ENCODE assay signal across 8 cellular contexts in the genomic region with DNA sequence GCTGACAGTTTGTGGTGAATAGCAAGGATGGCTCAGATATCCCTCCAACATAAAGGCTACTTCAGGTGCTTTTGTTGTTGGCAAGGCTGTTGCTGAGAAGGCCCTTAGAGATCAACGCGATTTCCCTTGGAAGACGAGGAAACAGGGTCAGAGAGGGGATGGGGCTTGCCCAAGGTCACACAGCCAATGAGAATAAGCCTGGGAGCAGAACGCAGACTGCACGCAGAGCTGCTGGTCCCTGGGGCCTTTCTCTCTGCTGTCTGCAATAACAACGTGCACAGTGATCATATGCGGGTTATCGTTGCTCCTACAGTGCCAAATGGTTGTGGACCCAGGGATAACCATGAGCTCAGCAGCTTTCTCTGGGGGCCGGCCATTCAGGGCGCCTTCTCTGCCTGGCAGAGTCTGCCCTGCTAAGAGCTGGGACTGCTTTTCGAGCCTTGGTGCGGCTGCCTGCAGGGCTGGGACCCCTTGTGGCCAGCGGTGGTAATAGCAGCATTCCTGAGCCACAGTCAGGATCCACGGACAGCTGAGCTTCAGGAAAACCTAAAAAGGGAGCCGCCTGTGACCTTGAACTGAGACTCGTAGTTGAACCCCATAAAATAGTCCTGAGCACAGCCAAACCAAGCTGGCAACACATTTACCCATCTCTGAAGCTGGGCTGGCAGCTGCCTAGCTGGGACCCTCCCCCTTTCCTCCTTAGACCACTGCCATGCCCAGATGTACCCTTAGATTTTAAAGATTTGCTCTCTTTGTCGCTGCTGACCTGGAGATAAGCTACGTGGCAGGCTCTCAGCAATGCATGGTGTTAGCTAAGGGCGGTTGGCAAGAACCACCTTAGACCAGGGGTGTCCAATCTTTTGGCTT. TPM values are rescaled to one million over a fixed set of nuclear protein-coding genes. Genes with fewer than 3 reads are reported as not detected.
DNase-seq lines count a peak whose midpoint lies in the region; ATAC-seq and TF ChIP-seq lines count a peak whose summit lies in the region.

No MANE protein-coding gene starts in this region.

- no peaks in the 10 kb centered on the region for H3K27me3 Mint-ChIP-seq in type B pancreatic cell

- H3K4me3 Mint-ChIP-seq in type B pancreatic cell = no peak overlapping the region

- TF ChIP-seq CTCF in omental fat pad (IDR thresholded peaks at IDR 0.05) (peak in 2 of 3 donors; percentile 40 to 48), type B pancreatic cell (conservative IDR thresholded peaks at IDR 0.05) (peak; percentile 93)

- peak; percentile 23 for DNase-seq in Caki2 (ENCODE audit: low read depth)
- DNase-seq in HK-2 (ENCODE audit: unreplicated experiment) = peak; percentile 74
- DNase-seq in RKO (ENCODE audit: low spot score) = peak; percentile 68
- peak; percentile 18 to 46 (median 32) for DNase-seq in activated naive CD4-positive, alpha-beta T cell (lab: John Stamatoyannopoulos, UW)
- DNase-seq in germinal center (ENCODE audit: low spot score) = peak; percentile 77
- DNase-seq in omental fat pad (ENCODE audit: low spot score) = peak; percentile 54
- peak; percentile 83 for DNase-seq in type B pancreatic cell (ENCODE audit: extremely low spot score, unreplicated experiment)

- peak overlapping the region; percentile 70 for H3K27ac Mint-ChIP-seq in type B pancreatic cell

- ATAC-seq in omental fat pad (ENCODE audit: low FRiP score) (peak; percentile 72), HG03025 (IDR thresholded peaks at IDR 0.05; ENCODE audit: low FRiP score, unreplicated experiment) (no peak)

- in situ Hi-C loops in Caki2 (cut with HindIII; ENCODE audit: low pct_unique_long_range_greater_than_20kb, low sequenced_read_pairs) = no loop called here

- H3K4me1 Mint-ChIP-seq in type B pancreatic cell (ENCODE audit: unreplicated experiment) = peaks cover 6% of the 10 kb centered on the region

- H3K36me3 Mint-ChIP-seq in type B pancreatic cell = no peaks in the 10 kb centered on the region

- H3K9me3 Mint-ChIP-seq in type B pancreatic cell = no peaks in the 10 kb centered on the region

RNA-seq across cellular contexts. Expression of gene HTR6, which starts 39.8 kb away (rescaled TPM):
- total RNA-seq in Caki2 (2014; rRNA removed; shearing (Covaris generic); ENCODE audit: low replicate concordance) = not detected in 2 replicates
- total RNA-seq in omental fat pad (not detected), type B pancreatic cell (ENCODE audit: low replicate concordance) (not detected in 2 replicates)

Comparison
In these comparisons a context has a peak if more than half of its experiments do, and no peak if none do; other contexts are left out.
1. DNase-seq: peak in every context shown above with its lines; median percentile 83 in type B pancreatic cell; 77 in germinal center; 74 in HK-2; 68 in RKO; 54 in omental fat pad; 32 in activated naive CD4-positive, alpha-beta T cell; 23 in Caki2.